ENCODE assay signal across 18 cellular contexts in genomic region chr10:85667638-85668233, GRCh38.
"Had no signal": no experiment of that assay in that cellular context is flagged by ENCODE, and none has a peak within 500 bp of the region (broad histone marks: within the 10 kb centered on the region; RNA-seq: fewer than 3 reads in every experiment).

No MANE protein-coding gene starts in this region.

- H3K27ac ChIP-seq: ascending aorta, breast epithelium, right atrium auricular region, thyroid gland had no signal

- H3K4me1 ChIP-seq: ascending aorta, breast epithelium, right atrium auricular region, thyroid gland had no signal

- DNase-seq: activated CD4-positive, alpha-beta T cell treated with anti-CD3 and anti-CD28 coated beads for 1 hour; activated CD4-positive, alpha-beta T cell treated with anti-CD3 and anti-CD28 coated beads, Interleukin-2, amount 50 U/mL, for 4 hours; activated naive CD4-positive, alpha-beta T cell treated with anti-CD3 and anti-CD28 coated beads for 36 hours; activated T-cell treated with anti-CD3 and anti-CD28 coated beads for 4 hours; hypothalamus; left colon; natural killer cell; stimulated activated CD4-positive, alpha-beta T cell treated with anti-CD3 and anti-CD28 coated beads, Interleukin-15, amount 100 ng/mL, for 24 hours; stimulated activated CD4-positive, alpha-beta T cell treated with anti-CD3 and anti-CD28 coated beads, Interleukin-4, amount 100 ng/mL, for 1 hour; stimulated activated naive B cell treated with anti-CD40 and anti-IgM and Interleukin-4, amounts not matched to agents 10 μg/mL and 1 μg/mL and 100 μg/mL, for 72 hours; T-helper 1 cell; thyroid gland had no signal

- FAIRE-seq: islet of Langerhans, urothelium cell line had no signal

- H3K27me3 ChIP-seq: ascending aorta, breast epithelium, right atrium auricular region, thyroid gland had no signal

- H3K36me3 ChIP-seq: ascending aorta, breast epithelium, right atrium auricular region, thyroid gland had no signal

- H3K9me3 ChIP-seq: ascending aorta, thyroid gland had no signal

- H3K4me3 ChIP-seq: ascending aorta, breast epithelium, lung, right atrium auricular region, thyroid gland had no signal

- ATAC-seq: left colon, natural killer cell had no signal
